ENCODE assay signal across 29 cellular contexts in the genomic region with DNA sequence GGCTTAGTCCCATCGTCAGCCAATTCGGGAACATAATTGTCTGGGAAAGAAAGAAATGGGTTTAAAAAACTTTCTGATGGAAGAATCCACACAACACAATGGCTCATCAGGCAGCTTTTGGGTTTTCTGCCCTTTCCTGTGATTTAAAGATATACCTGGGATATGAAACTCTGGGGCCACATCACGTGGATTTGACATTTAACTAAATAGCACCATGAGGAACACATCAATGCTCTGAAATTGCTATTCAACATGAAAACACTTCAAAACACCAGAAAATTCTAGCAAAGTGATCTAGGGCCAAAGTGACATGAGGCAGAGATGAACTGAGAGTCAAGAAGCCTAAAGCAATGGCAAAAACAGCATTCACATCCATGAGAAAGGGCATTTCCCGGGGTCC.
DNase-seq lines count a peak whose midpoint lies in the region; ATAC-seq, FAIRE-seq and TF ChIP-seq lines count a peak whose summit lies in the region.
"Had no signal": no experiment of that assay in that cellular context is flagged by ENCODE, and none has a peak within 500 bp of the region (broad histone marks: within the 10 kb centered on the region; RNA-seq: fewer than 3 reads in every experiment).

No MANE protein-coding gene starts in this region.

- POLR2A ChIA-PET in HepG2 (lab: Yijun Ruan, JAX), result no interaction called here

- H3K4me2 ChIP-seq in HepG2 (ENCODE audit: low read depth, low read length), result no peak overlapping the region
- H3K4me2 ChIP-seq: A549; BLaER1; BLaER1 treated with 17β-estradiol and CSF1 and Interleukin-3, amounts not matched to agents 10 nM and 100 nM had no signal

- H3K4me3 ChIP-seq in HepG2 (replicated peaks in 1 of 3; ENCODE audit: insufficient read depth in 1 of 3, low read depth in 2 of 3, low read length in 3 of 3), result no peak overlapping the region
- no peak overlapping the region for H3K4me3 ChIP-seq in right lobe of liver
- H3K4me3 ChIP-seq: A549; BLaER1; BLaER1 treated with 17β-estradiol and CSF1 and Interleukin-3, amounts not matched to agents 10 nM and 100 nM had no signal

- TF ChIP-seq CTCF in HepG2 (CRISPR knock-in tag; IDR thresholded peaks at IDR 0.05), result no peak
- no peak for TF ChIP-seq CTCF in right lobe of liver (IDR thresholded peaks at IDR 0.05)

- CTCF ChIA-PET in HepG2 (lab: Yijun Ruan, JAX; ENCODE audit: low intra/inter-chr PET ratio, low total read pairs), result no interaction called here

- WGBS in HepG2 (ENCODE audit: low lambda C conversion rate), result 6% methylated on average over 4 of the region's 4 CpGs
- 82% methylated on average over 4 of the region's 4 CpGs for WGBS in right lobe of liver (ENCODE audit: insufficient coverage, low coverage, low lambda C conversion rate, missing lambda C conversion rate)

- H3K9ac ChIP-seq in HepG2 (ENCODE audit: insufficient read depth, low read depth, low read length), result no peak overlapping the region
- H3K9ac ChIP-seq: BLaER1; BLaER1 treated with 17β-estradiol and CSF1 and Interleukin-3, amounts not matched to agents 10 nM and 100 nM had no signal

- H3K9me3 ChIP-seq in HepG2 (ENCODE audit: low read length) (peaks cover 7% of the 10 kb centered on the region; the same call in 1 of the 2 replicates), right lobe of liver (no peaks in the 10 kb centered on the region)
- H3K9me3 ChIP-seq: BE2C, Caco-2 had no signal

- TF ChIP-seq POLR2A in HepG2 (IDR thresholded peaks at IDR 0.05; ENCODE audit: insufficient read depth in 1 of 2, low read depth in 2 of 2, low read length in 2 of 2) (no peak), right lobe of liver (IDR thresholded peaks at IDR 0.05) (no peak)

- H2AFZ ChIP-seq in HepG2 (ENCODE audit: low read length), result no peak overlapping the region

- H3K27me3 ChIP-seq in HepG2 (ENCODE audit: control insufficient read depth in 1 of 2, insufficient read depth in 2 of 2, low read length in 2 of 2) (peaks cover 3 to 7% of the 10 kb centered on the region in 2 experiments; a peak in 3 of 5 replicates), right lobe of liver (no peaks in the 10 kb centered on the region)
- H3K27me3 ChIP-seq: BE2C, BLaER1 had no signal

- no peaks in the 10 kb centered on the region for H4K20me1 ChIP-seq in HepG2 (ENCODE audit: insufficient read depth, low read length)
- H4K20me1 ChIP-seq: BLaER1; BLaER1 treated with 17β-estradiol and CSF1 and Interleukin-3, amounts not matched to agents 10 nM and 100 nM had no signal

- H3K4me1 ChIP-seq in HepG2 (ENCODE audit: insufficient read depth, low read length), result 0 out of 2 replicates have a peak, but pooled peaks cover 8% of the 10 kb centered on the region
- no peaks in the 10 kb centered on the region for H3K4me1 ChIP-seq in right lobe of liver
- H3K4me1 ChIP-seq: A549, BE2C had no signal

- no peak for TF ChIP-seq RAD21 in HepG2 (CRISPR knock-in tag; IDR thresholded peaks at IDR 0.05)

- BruUV-seq in HepG2 (replicated peaks; lab: Mats Ljungman, UMichigan), result no TSS peak

- no peak for ATAC-seq in HepG2
- no peak for ATAC-seq in right lobe of liver
- ATAC-seq: A549; CD8-positive, alpha-beta T cell had no signal

- no peak for TF ChIP-seq EP300 in HepG2 (IDR thresholded peaks at IDR 0.05; ENCODE audit: low read depth in 2 of 2, low read length in 2 of 2)
- no peak for TF ChIP-seq EP300 in HepG2 (CRISPR knock-in tag; IDR thresholded peaks at IDR 0.05; ENCODE audit: borderline replicate concordance)

- no peaks in the 10 kb centered on the region for H3K79me2 ChIP-seq in HepG2 (ENCODE audit: insufficient read depth, low read length)

- H3K36me3 ChIP-seq in HepG2 (replicated peaks in 1 of 2; ENCODE audit: control insufficient read depth in 1 of 2, insufficient read depth in 2 of 2, low read length in 2 of 2), result no peaks in the 10 kb centered on the region
- no peaks in the 10 kb centered on the region for H3K36me3 ChIP-seq in right lobe of liver
- H3K36me3 ChIP-seq: BLaER1; BLaER1 treated with 17β-estradiol and CSF1 and Interleukin-3, amounts not matched to agents 10 nM and 100 nM had no signal

- FAIRE-seq in HepG2 (lab: Jason Lieb, UNC), result no peak
- FAIRE-seq: A204.1, A549, D721Med had no signal

- in situ Hi-C loops in HepG2 (cut with HindIII; ENCODE audit: extremely low pct_ligation_motif_present, low pct_unique_long_range_greater_than_20kb), result no loop called here

- DNase-seq in HepG2 (ENCODE audit: low spot score) (no peak), right lobe of liver (no peak)
- DNase-seq: 8988T; ACHN; AML-193; BE2C; C1 segment of cervical spinal cord; Caco-2; Calu3; CD4-positive, alpha-beta memory T cell; CD4-positive, alpha-beta T cell; CD4-positive, CD25-positive, alpha-beta regulatory T cell; CD8-positive, alpha-beta memory T cell; CD8-positive, alpha-beta T cell; COR-L47; DMS 273 treated with DMSO at 0.1 percent for 48 hours; DMS153; DMS53; DMS79; DMS79 treated with DMSO at 0.1 percent for 48 hours; DND-41; EL had no signal

- H3K27ac ChIP-seq in HepG2 (ENCODE audit: extremely low read length, insufficient read depth, low read length) (no peak overlapping the region), right lobe of liver (no peak overlapping the region)
- H3K27ac ChIP-seq: 22Rv1; A549; BLaER1; BLaER1 treated with 17β-estradiol and CSF1 and Interleukin-3, amounts not matched to agents 10 nM and 100 nM; C4-2B had no signal

- intact Hi-C loops in HepG2 (cut with micrococcal nuclease; ENCODE audit: unreplicated experiment) (no loop called here), right lobe of liver (cut with DNase I) (no loop called here)

TF ChIP-seq in HepG2, 621 proteins besides CTCF, POLR2A, EP300 and RAD21:
- TF ChIP-seq, protein P1, sequence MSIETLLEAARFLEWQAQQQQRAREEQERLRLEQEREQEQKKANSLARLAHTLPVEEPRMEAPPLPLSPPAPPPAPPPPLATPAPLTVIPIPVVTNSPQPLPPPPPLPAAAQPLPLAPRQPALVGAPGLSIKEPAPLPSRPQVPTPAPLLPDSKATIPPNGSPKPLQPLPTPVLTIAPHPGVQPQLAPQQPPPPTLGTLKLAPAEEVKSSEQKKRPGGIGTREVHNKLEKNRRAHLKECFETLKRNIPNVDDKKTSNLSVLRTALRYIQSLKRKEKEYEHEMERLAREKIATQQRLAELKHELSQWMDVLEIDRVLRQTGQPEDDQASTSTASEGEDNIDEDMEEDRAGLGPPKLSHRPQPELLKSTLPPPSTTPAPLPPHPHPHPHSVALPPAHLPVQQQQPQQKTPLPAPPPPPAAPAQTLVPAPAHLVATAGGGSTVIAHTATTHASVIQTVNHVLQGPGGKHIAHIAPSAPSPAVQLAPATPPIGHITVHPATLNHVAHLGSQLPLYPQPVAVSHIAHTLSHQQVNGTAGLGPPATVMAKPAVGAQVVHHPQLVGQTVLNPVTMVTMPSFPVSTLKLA (IDR thresholded peaks at IDR 0.05), result peak; percentile 93
- no peak for TF ChIP-seq CERS6 (CRISPR knock-in tag; IDR thresholded peaks at IDR 0.05)
- no peak for TF ChIP-seq KDM1A (CRISPR knock-in tag; IDR thresholded peaks at IDR 0.05)
- no peak for TF ChIP-seq DNMT1 (CRISPR knock-in tag; IDR thresholded peaks at IDR 0.05)
- no peak for TF ChIP-seq SOX6 (IDR thresholded peaks at IDR 0.05)
- no peak for TF ChIP-seq SOX6 (CRISPR knock-in tag; IDR thresholded peaks at IDR 0.05)
- TF ChIP-seq TEAD2 (CRISPR knock-in tag; IDR thresholded peaks at IDR 0.05), result no peak
